ENCODE assay signal across 11 cellular contexts in genomic region chr15:75649045-75649761, GRCh38. TPM values are rescaled to one million over a fixed set of nuclear protein-coding genes. Genes with fewer than 3 reads are reported as not detected.
DNase-seq lines count a peak whose midpoint lies in the region; FAIRE-seq and TF ChIP-seq lines count a peak whose summit lies in the region.
"Had no signal": no experiment of that assay in that cellular context is flagged by ENCODE, and none has a peak within 500 bp of the region (broad histone marks: within the 10 kb centered on the region; RNA-seq: fewer than 3 reads in every experiment).

No MANE protein-coding gene starts in this region.

- H3K4me1 Mint-ChIP-seq in nephron progenitor cell: peaks cover 69% of the 10 kb centered on the region

- no peak for FAIRE-seq in small intestine (lab: Jason Lieb, UNC)

- H3K27ac ChIP-seq in RWPE1 (peak overlapping the region; percentile 98), small intestine (ENCODE audit: low read depth in 1 of 2, low read length in 1 of 2) (peak overlapping the region in 1 of 2 donors; percentile 93)

- H3K27me3 ChIP-seq in BJ (ENCODE audit: control insufficient read depth, insufficient read depth, low read length) (no peaks in the 10 kb centered on the region), small intestine (ENCODE audit: control insufficient read depth in 2 of 2, insufficient read depth in 2 of 2, low read length in 2 of 2) (no peaks in the 10 kb centered on the region)

- H3K4me1 ChIP-seq in small intestine (ENCODE audit: control insufficient read depth in 2 of 2, insufficient read depth in 1 of 2, low read depth in 1 of 2, low read length in 1 of 2): peaks cover 4 to 17% of the 10 kb centered on the region in 2 donors

- POLR2A ChIA-PET in BJ (lab: Charles Lee): interaction anchor here (1.0 kb wide), 1 partner anchor 11 kb away, joined by 4 read pairs; no protein-coding TSS in a partner anchor
- POLR2A ChIA-PET in RWPE1 (lab: Yijun Ruan, JAX; ENCODE audit: low non-redundant PET): interaction anchor here (1.0 kb wide), 1 partner anchor 18 kb away, joined by 3 read pairs; no protein-coding TSS in a partner anchor

- H3K4me3 ChIP-seq in BJ (ENCODE audit: low read depth, low read length) (peak overlapping the region; percentile 77), epithelial cell of esophagus (ENCODE audit: low read length) (peak overlapping the region; percentile 78), small intestine (ENCODE audit: low read depth in 1 of 2, low read length in 2 of 2) (peak overlapping the region in 1 of 2 donors; percentile 92)

- peaks cover 21% of the 10 kb centered on the region for H3K27me3 Mint-ChIP-seq in nephron progenitor cell (ENCODE audit: low read depth, poor library complexity)

- DNase-seq in BJ (ENCODE audit: low read depth): no peak
- no peak for DNase-seq in RWPE1 (ENCODE audit: low spot score)
- no peak for DNase-seq in epithelial cell of esophagus (ENCODE audit: low read depth)
- DNase-seq in nephron progenitor cell: no peak
- no peak for DNase-seq in GM03348 (ENCODE audit: low spot score)
- DNase-seq in small intestine: no peak
- no peak for DNase-seq in RPMI8226
- no peak for DNase-seq in SW 1271 (lab: John Stamatoyannopoulos, UW)
- DNase-seq: activated CD8-positive, alpha-beta memory T cell treated with anti-CD3 and anti-CD28 coated beads for 24 hours; NCI-H1417; stimulated activated naive CD8-positive, alpha-beta T cell treated with anti-CD3 and anti-CD28 coated beads, Interleukin-15, Interleukin-2, amounts not matched to agents 100 U/mL and 50 U/mL, for 24 hours had no signal

- peaks cover 24% of the 10 kb centered on the region for H3K36me3 Mint-ChIP-seq in nephron progenitor cell (ENCODE audit: low read depth)

- CTCF ChIA-PET in BJ (lab: Yijun Ruan, JAX) (interaction anchor here (0.5 kb wide), 1 partner anchor 44 kb away, joined by 4 read pairs; no protein-coding TSS in a partner anchor), RWPE1 (lab: Yijun Ruan, JAX) (interaction anchor here (0.6 to 0.9 kb wide), 2 partner anchors 11 to 141 kb away, joined by 3 to 4 read pairs; no protein-coding TSS in a partner anchor)

- H3K9me3 ChIP-seq in small intestine (ENCODE audit: control insufficient read depth, low read depth): no peaks in the 10 kb centered on the region

- H3K4me3 Mint-ChIP-seq in nephron progenitor cell: peak overlapping the region; percentile 96

- 67 to 76% (median 74%) methylated on average over 18 to 19 of the region's 19 CpGs for WGBS in small intestine, 3 donors

- H3K36me3 ChIP-seq in BJ (ENCODE audit: control insufficient read depth, insufficient read depth, low read length): peaks cover 14% of the 10 kb centered on the region
- H3K36me3 ChIP-seq in small intestine (ENCODE audit: control insufficient read depth in 2 of 2, insufficient read depth in 2 of 2, low read length in 2 of 2): no peaks in the 10 kb centered on the region

- no peak for TF ChIP-seq CTCF in BJ (IDR thresholded peaks at IDR 0.05; ENCODE audit: insufficient read depth, low read depth, low read length)
- TF ChIP-seq CTCF in RWPE1 (conservative IDR thresholded peaks at IDR 0.05; ENCODE audit: low read depth): no peak
- no peak for TF ChIP-seq CTCF in epithelial cell of esophagus (IDR thresholded peaks at IDR 0.05; ENCODE audit: insufficient read depth, low read depth, low read length, missing control alignments)
- no peak for TF ChIP-seq CTCF in nephron progenitor cell (IDR thresholded peaks at IDR 0.05)

- H3K27ac Mint-ChIP-seq in nephron progenitor cell: peak overlapping the region; percentile 94

- H3K9me3 Mint-ChIP-seq in nephron progenitor cell: no peaks in the 10 kb centered on the region

RNA-seq across cellular contexts. Expression of gene SNX33, which starts 1.5 kb away (rescaled TPM):
- polyA plus RNA-seq in BJ (2011; rRNA removed): 17.3 and 23.5 TPM in 2 replicates
- polyA minus RNA-seq in BJ (2011; rRNA and poly(A)+ RNA removed): 31.3 and 33.2 TPM in 2 replicates
- polyA plus RNA-seq in small intestine: 10 to 100 TPM; 11.0 to 18.0 (median 12.4) TPM

RNA-seq across cellular contexts. Expression of gene IMP3, which starts 9.2 kb away (rescaled TPM):
- polyA plus RNA-seq in BJ (2011; rRNA removed) (36.6 and 37.6 TPM in 2 replicates), small intestine (100 to 1,000 TPM in 1 of 3 donors, 10 to 100 TPM in 2; 93.2 to 139 (median 93.3) TPM)
- polyA minus RNA-seq in BJ (2011; rRNA and poly(A)+ RNA removed): 11.5 and 13.1 TPM in 2 replicates

RNA-seq across cellular contexts. Expression of gene SNUPN, which starts 23.7 kb away (rescaled TPM):
- 25.4 and 33.9 TPM in 2 replicates for polyA plus RNA-seq in BJ (2011; rRNA removed)
- polyA minus RNA-seq in BJ (2011; rRNA and poly(A)+ RNA removed): 9.9 and 16.0 TPM in 2 replicates
- 10 to 100 TPM; 19.5 to 24.6 (median 22.1) TPM for polyA plus RNA-seq in small intestine
